24 cellular contexts compared by ENCODE assay signal in the genomic region with DNA sequence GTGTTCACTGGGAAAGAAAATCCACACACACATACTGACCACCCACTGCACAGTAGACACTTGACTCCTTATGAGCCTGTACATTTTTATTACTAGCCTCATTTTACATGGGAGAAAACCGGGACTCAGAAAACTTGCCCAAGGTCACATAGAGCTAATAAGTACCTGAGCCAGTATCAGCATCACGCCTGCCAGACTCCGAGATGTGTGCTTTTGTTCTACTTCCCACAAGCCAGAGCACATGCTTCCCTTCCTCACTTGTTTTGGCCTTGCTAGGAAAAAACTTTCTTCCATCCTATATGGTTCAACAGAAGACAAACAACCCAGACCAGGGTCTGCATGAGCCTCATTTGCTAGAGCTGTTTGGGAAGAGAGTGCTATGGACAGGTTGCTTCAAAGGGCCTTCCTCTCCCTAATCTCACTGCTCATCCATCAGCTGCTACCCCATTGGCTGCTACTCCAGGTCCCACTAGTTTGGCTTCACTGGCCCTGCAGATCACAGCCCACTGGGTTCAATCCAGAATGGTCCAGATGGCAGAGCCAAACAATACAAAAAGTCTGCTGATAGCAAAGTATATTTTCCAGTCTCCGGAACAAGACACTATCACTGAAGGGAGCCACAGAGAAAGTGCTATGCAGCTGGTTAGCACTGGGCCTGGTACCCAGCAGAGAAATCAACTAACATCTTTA.
DNase-seq lines count a peak whose midpoint lies in the region; ATAC-seq and TF ChIP-seq lines count a peak whose summit lies in the region.
"Had no signal": no experiment of that assay in that cellular context is flagged by ENCODE, and none has a peak within 500 bp of the region (broad histone marks: within the 10 kb centered on the region; RNA-seq: fewer than 3 reads in every experiment).

No MANE protein-coding gene starts in this region.

- peak overlapping the region; percentile 75 to 77 for H3K27ac Mint-ChIP-seq in natural killer cell
- H3K27ac Mint-ChIP-seq in natural killer cell treated with Interleukin-12 subunit alpha and Interleukin-12 subunit beta and Interleukin-15 and Interleukin-18, amount 100 ng/mL, for 72 hours: peak overlapping the region in 1 of 2 donors; percentile 74
- no peak overlapping the region for H3K27ac Mint-ChIP-seq in activated CD8-positive, alpha-beta memory T cell treated with anti-CD3 and anti-CD28 coated beads, Interleukin-2, amount 10 ng/mL, durations not matched to agents 7 days and 5 days

- no peaks in the 10 kb centered on the region for H3K9me3 Mint-ChIP-seq in natural killer cell
- H3K9me3 Mint-ChIP-seq in natural killer cell treated with Interleukin-12 subunit alpha and Interleukin-12 subunit beta and Interleukin-15 and Interleukin-18, amount 100 ng/mL, for 72 hours: no peaks in the 10 kb centered on the region
- H3K9me3 Mint-ChIP-seq in activated CD8-positive, alpha-beta memory T cell treated with anti-CD3 and anti-CD28 coated beads, Interleukin-2, amount 10 ng/mL, durations not matched to agents 7 days and 5 days (ENCODE audit: low read depth): no peaks in the 10 kb centered on the region

- DNase-seq in natural killer cell (no peak), PC-9 (no peak), aorta (no peak)
- DNase-seq in natural killer cell treated with Interleukin-12 subunit alpha and Interleukin-12 subunit beta and Interleukin-15 and Interleukin-18, amount 100 ng/mL, for 72 hours (ENCODE audit: low spot score): no peak
- no peak for DNase-seq in activated CD8-positive, alpha-beta memory T cell treated with anti-CD3 and anti-CD28 coated beads, Interleukin-2, amount 10 ng/mL, durations not matched to agents 7 days and 5 days
- DNase-seq in effector memory CD4-positive, alpha-beta T cell: no peak
- DNase-seq: activated effector memory CD4-positive, alpha-beta T cell treated with Interleukin-2 at 50 U/mL for 16 hours; brain microvascular endothelial cell; DMS79 treated with DMSO at 0.1 percent for 48 hours; gastrocnemius medialis; islet precursor cell; KBM-7; NCI-H2171; NCI-H524 treated with DMSO at 0.1 percent for 48 hours; psoas muscle; stimulated activated CD8-positive, alpha-beta memory T cell treated with anti-CD3 and anti-CD28 coated beads, Interleukin-4, amount 100 ng/mL, for 48 hours; upper lobe of right lung had no signal

- intact Hi-C loops in natural killer cell (cut with micrococcal nuclease): no loop called here
- intact Hi-C loops in PC-9 (cut with micrococcal nuclease; ENCODE audit: unreplicated experiment): no loop called here
- intact Hi-C loops in aorta (cut with DNase I): no loop called here

- H3K27ac ChIP-seq in PC-9: peak overlapping the region; percentile 95
- peak overlapping the region; percentile 5 for H3K27ac ChIP-seq in layer of hippocampus (ENCODE audit: low read depth, low read length)
- H3K27ac ChIP-seq in aorta (ENCODE audit: low read depth in 1 of 2, low read length in 2 of 2): no peak overlapping the region
- H3K27ac ChIP-seq in effector memory CD4-positive, alpha-beta T cell (ENCODE audit: insufficient read depth, low read length, poor library complexity, severe bottlenecking): no peak overlapping the region
- H3K27ac ChIP-seq: brain microvascular endothelial cell, coronary artery, gastrocnemius medialis, neutrophil, psoas muscle, SK-N-MC, VCaP had no signal

- no peak overlapping the region for H3K4me3 ChIP-seq in PC-9
- no peak overlapping the region for H3K4me3 ChIP-seq in aorta (ENCODE audit: low read length in 2 of 2)
- H3K4me3 ChIP-seq in effector memory CD4-positive, alpha-beta T cell (ENCODE audit: insufficient read depth, low read depth, low read length, poor library complexity, severe bottlenecking): no peak overlapping the region
- H3K4me3 ChIP-seq: coronary artery, gastrocnemius medialis, lung, psoas muscle, SK-N-MC, upper lobe of right lung had no signal

- no peak overlapping the region for H2AFZ ChIP-seq in PC-9

- peaks cover 32% of the 10 kb centered on the region for H3F3A ChIP-seq in PC-9 (ENCODE audit: insufficient read depth, low read depth)

- CTCF ChIA-PET in PC-9 (lab: Charles Lee): no interaction called here
- CTCF ChIA-PET in activated CD8-positive, alpha-beta memory T cell treated with anti-CD3 and anti-CD28 coated beads, Interleukin-2, amount 10 ng/mL, durations not matched to agents 7 days and 5 days (lab: Charles Lee): no interaction called here

- H3K4me1 ChIP-seq in PC-9 (replicated peaks; ENCODE audit: insufficient read depth) (peaks cover 63% of the 10 kb centered on the region), aorta (ENCODE audit: control insufficient read depth in 1 of 2, insufficient read depth in 2 of 2, low read length in 2 of 2) (peaks cover 3 to 5% of the 10 kb centered on the region in 2 donors)
- no peaks in the 10 kb centered on the region for H3K4me1 ChIP-seq in effector memory CD4-positive, alpha-beta T cell (ENCODE audit: control insufficient read depth, insufficient read depth, low read length, poor library complexity, severe bottlenecking)
- H3K4me1 ChIP-seq: gastrocnemius medialis, psoas muscle had no signal

- POLR2A ChIA-PET in PC-9 (lab: Charles Lee; ENCODE audit: unreplicated experiment): no interaction called here

- 6 to 11% methylated on average over 4 of the region's 4 CpGs for WGBS in aorta, 2 donors

- no peaks in the 10 kb centered on the region for H3K27me3 ChIP-seq in PC-9 (ENCODE audit: insufficient read depth, low read depth)
- no peaks in the 10 kb centered on the region for H3K27me3 ChIP-seq in layer of hippocampus (ENCODE audit: control insufficient read depth, insufficient read depth, low read length)
- no peaks in the 10 kb centered on the region for H3K27me3 ChIP-seq in aorta (ENCODE audit: control insufficient read depth in 1 of 2, insufficient read depth in 2 of 2, low read length in 1 of 2)
- no peaks in the 10 kb centered on the region for H3K27me3 ChIP-seq in effector memory CD4-positive, alpha-beta T cell (replicated peaks; ENCODE audit: control insufficient read depth, insufficient read depth, low read length, poor library complexity, severe bottlenecking)
- H3K27me3 ChIP-seq: brain microvascular endothelial cell, gastrocnemius medialis, neutrophil, upper lobe of right lung had no signal

- peaks cover 80 to 91% of the 10 kb centered on the region in 2 donors for H3K4me1 Mint-ChIP-seq in natural killer cell
- H3K4me1 Mint-ChIP-seq in natural killer cell treated with Interleukin-12 subunit alpha and Interleukin-12 subunit beta and Interleukin-15 and Interleukin-18, amount 100 ng/mL, for 72 hours (ENCODE audit: low read depth in 2 of 2): peaks cover 62 to 69% of the 10 kb centered on the region in 2 donors
- peaks cover 52% of the 10 kb centered on the region for H3K4me1 Mint-ChIP-seq in activated CD8-positive, alpha-beta memory T cell treated with anti-CD3 and anti-CD28 coated beads, Interleukin-2, amount 10 ng/mL, durations not matched to agents 7 days and 5 days

- no peaks in the 10 kb centered on the region for H4K20me1 ChIP-seq in PC-9 (ENCODE audit: insufficient read depth)

- no peak for TF ChIP-seq CTCF in natural killer cell (IDR thresholded peaks at IDR 0.05)
- no peak for TF ChIP-seq CTCF in PC-9 (conservative IDR thresholded peaks at IDR 0.05)

- no peaks in the 10 kb centered on the region for H3K36me3 Mint-ChIP-seq in natural killer cell
- no peaks in the 10 kb centered on the region for H3K36me3 Mint-ChIP-seq in natural killer cell treated with Interleukin-12 subunit alpha and Interleukin-12 subunit beta and Interleukin-15 and Interleukin-18, amount 100 ng/mL, for 72 hours
- H3K36me3 Mint-ChIP-seq in activated CD8-positive, alpha-beta memory T cell treated with anti-CD3 and anti-CD28 coated beads, Interleukin-2, amount 10 ng/mL, durations not matched to agents 7 days and 5 days: peaks cover 17% of the 10 kb centered on the region

- H3K79me2 ChIP-seq in PC-9 (ENCODE audit: low read depth): peaks cover 92% of the 10 kb centered on the region

- H3K4me2 ChIP-seq in PC-9: peak overlapping the region; percentile 60

- 0 out of 2 replicates have a peak, but pooled peaks cover 4% of the 10 kb centered on the region for H3K36me3 ChIP-seq in PC-9 (ENCODE audit: low read depth)
- H3K36me3 ChIP-seq in aorta (ENCODE audit: control insufficient read depth in 1 of 2, insufficient read depth in 2 of 2, low read length in 1 of 2): peaks cover 0 to 3% of the 10 kb centered on the region in 2 donors
- H3K36me3 ChIP-seq in effector memory CD4-positive, alpha-beta T cell (ENCODE audit: control insufficient read depth, insufficient read depth, low read length): peaks cover 6% of the 10 kb centered on the region
- H3K36me3 ChIP-seq: brain microvascular endothelial cell, gastrocnemius medialis, neutrophil had no signal

- no peak overlapping the region for H3K4me3 Mint-ChIP-seq in natural killer cell
- no peak overlapping the region for H3K4me3 Mint-ChIP-seq in natural killer cell treated with Interleukin-12 subunit alpha and Interleukin-12 subunit beta and Interleukin-15 and Interleukin-18, amount 100 ng/mL, for 72 hours
- H3K4me3 Mint-ChIP-seq in activated CD8-positive, alpha-beta memory T cell treated with anti-CD3 and anti-CD28 coated beads, Interleukin-2, amount 10 ng/mL, durations not matched to agents 7 days and 5 days: no peak overlapping the region

- ATAC-seq in natural killer cell (no peak), aorta (ENCODE audit: low FRiP score) (peak; percentile 60), GM18907 (IDR thresholded peaks at IDR 0.05; ENCODE audit: unreplicated experiment) (no peak)
- no peak for ATAC-seq in natural killer cell treated with Interleukin-12 subunit alpha and Interleukin-12 subunit beta and Interleukin-15 and Interleukin-18, amount 100 ng/mL, for 72 hours
- ATAC-seq in activated CD8-positive, alpha-beta memory T cell treated with anti-CD3 and anti-CD28 coated beads, Interleukin-2, amount 10 ng/mL, durations not matched to agents 7 days and 5 days: no peak
- ATAC-seq: gastrocnemius medialis, upper lobe of right lung had no signal

- no peaks in the 10 kb centered on the region for H3K27me3 Mint-ChIP-seq in natural killer cell (ENCODE audit: low read depth in 2 of 2)
- no peaks in the 10 kb centered on the region for H3K27me3 Mint-ChIP-seq in natural killer cell treated with Interleukin-12 subunit alpha and Interleukin-12 subunit beta and Interleukin-15 and Interleukin-18, amount 100 ng/mL, for 72 hours
- H3K27me3 Mint-ChIP-seq in activated CD8-positive, alpha-beta memory T cell treated with anti-CD3 and anti-CD28 coated beads, Interleukin-2, amount 10 ng/mL, durations not matched to agents 7 days and 5 days: no peaks in the 10 kb centered on the region

- no TSS peak for BruUV-seq in PC-9 (replicated peaks; lab: Mats Ljungman, UMichigan)

- H3K9me3 ChIP-seq in PC-9 (ENCODE audit: insufficient read depth, low read depth) (no peaks in the 10 kb centered on the region), aorta (ENCODE audit: control insufficient read depth, low read length) (no peaks in the 10 kb centered on the region)
- no peaks in the 10 kb centered on the region for H3K9me3 ChIP-seq in effector memory CD4-positive, alpha-beta T cell (ENCODE audit: control insufficient read depth, low read length)
- H3K9me3 ChIP-seq: gastrocnemius medialis, neutrophil, psoas muscle, upper lobe of right lung had no signal

- H3K9me2 ChIP-seq in PC-9 (ENCODE audit: insufficient read depth): no peaks in the 10 kb centered on the region

Comparison
In these comparisons a context has a peak if more than half of its experiments do, and no peak if none do; other contexts are left out.
1. H3K27ac ChIP-seq: peak in PC-9 (single experiment) and layer of hippocampus (single experiment); none in aorta (0 of 2) and effector memory CD4-positive, alpha-beta T cell (single experiment).